ENCODE assay signal across 8 cellular contexts in the genomic region with DNA sequence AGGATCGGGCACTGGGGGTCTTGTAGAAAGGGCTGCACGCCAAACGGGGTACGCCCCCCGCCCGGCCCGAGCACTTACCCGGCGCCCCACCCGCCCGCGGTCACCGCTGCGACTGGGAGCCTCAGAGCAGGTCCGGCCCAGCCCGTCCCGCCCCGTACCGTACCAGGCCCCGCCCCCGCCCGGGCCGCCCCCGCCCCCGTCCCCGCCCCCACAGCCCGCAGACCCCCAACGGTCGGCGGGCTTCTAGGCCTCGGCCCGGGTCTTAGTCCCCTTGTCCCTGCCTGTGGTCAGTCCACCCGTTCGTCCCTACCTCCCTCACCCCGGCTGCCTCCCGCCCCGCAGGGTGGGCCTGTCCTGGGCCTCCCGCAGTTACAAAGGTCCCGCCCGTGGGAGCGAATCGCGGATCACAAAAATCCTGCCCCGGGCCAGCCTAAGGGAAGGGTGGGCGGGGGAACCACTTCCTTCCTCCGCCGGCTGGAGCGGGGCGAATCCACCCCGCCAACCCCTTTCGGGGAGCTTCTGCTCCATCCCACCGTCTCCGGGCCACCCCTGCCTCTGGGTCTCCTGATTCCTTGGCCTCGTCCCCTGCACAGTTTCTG. TPM values are rescaled to one million over a fixed set of nuclear protein-coding genes. Genes with fewer than 3 reads are reported as not detected.
DNase-seq lines count a peak whose midpoint lies in the region; ATAC-seq, FAIRE-seq and TF ChIP-seq lines count a peak whose summit lies in the region.

A gene with protein sequence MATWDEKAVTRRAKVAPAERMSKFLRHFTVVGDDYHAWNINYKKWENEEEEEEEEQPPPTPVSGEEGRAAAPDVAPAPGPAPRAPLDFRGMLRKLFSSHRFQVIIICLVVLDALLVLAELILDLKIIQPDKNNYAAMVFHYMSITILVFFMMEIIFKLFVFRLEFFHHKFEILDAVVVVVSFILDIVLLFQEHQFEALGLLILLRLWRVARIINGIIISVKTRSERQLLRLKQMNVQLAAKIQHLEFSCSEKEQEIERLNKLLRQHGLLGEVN (minus strand): TSS at position 114 of the 599 bp plus-strand sequence. CDS start 5,870 bp downstream, outside the sequence.

- H3K27ac ChIP-seq in SU-DHL-6 (ENCODE audit: low read depth, low read length), result peak within 1 kb of the TSS; percentile 50
- no peak within 1 kb of the TSS for H3K27ac ChIP-seq in brain microvascular endothelial cell
- H3K27ac ChIP-seq in kidney (ENCODE audit: low read depth in 2 of 2, low read length in 2 of 2), result no peak within 1 kb of the TSS

- H3K9ac ChIP-seq in SU-DHL-6 (ENCODE audit: low read length), result peak within 1 kb of the TSS; percentile 66
- H3K9ac ChIP-seq in kidney (ENCODE audit: low read length in 2 of 2), result peak within 1 kb of the TSS; percentile 57 to 75

- peak within 1 kb of the TSS; percentile 9 for H2AFZ ChIP-seq in SU-DHL-6 (ENCODE audit: low read depth, low read length, severe bottlenecking)

- peaks cover 6 to 7% of the 10 kb centered on the region in 2 donors for H3K4me1 ChIP-seq in kidney (ENCODE audit: control insufficient read depth in 1 of 2, insufficient read depth in 1 of 2, low read depth in 1 of 2, low read length in 2 of 2)

- H3K4me3 ChIP-seq in SU-DHL-6 (ENCODE audit: insufficient read depth, low read length, poor library complexity, severe bottlenecking) (peak within 1 kb of the TSS; percentile 68), brain microvascular endothelial cell (ENCODE audit: low read depth, low read length) (peak within 1 kb of the TSS; percentile 61), kidney (ENCODE audit: low read length in 2 of 2) (peak within 1 kb of the TSS; percentile 68)

- H3K9me2 ChIP-seq in SU-DHL-6 (replicated peaks; ENCODE audit: insufficient read depth, low read length), result no peaks in the 10 kb centered on the region

- FAIRE-seq in kidney (lab: Jason Lieb, UNC), result no peak

- TF ChIP-seq CTCF in SU-DHL-6 (IDR thresholded peaks at IDR 0.05; ENCODE audit: insufficient read depth, low read length, poor library complexity, severe bottlenecking), result no peak
- TF ChIP-seq CTCF in brain microvascular endothelial cell (IDR thresholded peaks at IDR 0.05; ENCODE audit: low read depth, low read length, missing control alignments), result no peak
- no peak for TF ChIP-seq CTCF in kidney (IDR thresholded peaks at IDR 0.05; ENCODE audit: borderline replicate concordance, extremely low read depth, insufficient read depth)

- H3K9me3 ChIP-seq in SU-DHL-6 (ENCODE audit: insufficient read depth, low read length) (no peaks in the 10 kb centered on the region), kidney (ENCODE audit: control insufficient read depth in 1 of 2, low read length in 2 of 2) (peaks cover 0 to 3% of the 10 kb centered on the region in 2 donors)

- H3K27me3 ChIP-seq in SU-DHL-6 (ENCODE audit: low read length) (no peaks in the 10 kb centered on the region), brain microvascular endothelial cell (replicated peaks) (no peaks in the 10 kb centered on the region)

- peaks cover 13% of the 10 kb centered on the region; the same call in 1 of the 2 replicates for H3K79me2 ChIP-seq in SU-DHL-6 (ENCODE audit: insufficient read depth, low read length)

- H4K20me1 ChIP-seq in SU-DHL-6 (ENCODE audit: low read depth, low read length), result no peaks in the 10 kb centered on the region

- DNase-seq in GM03348 (ENCODE audit: low spot score) (peak; percentile 78), brain microvascular endothelial cell (no peak), kidney (peak; percentile 85), KG1 (lab: John Stamatoyannopoulos, UW) (no peak), NCI-H1417 treated with DMSO at 0.1 percent for 48 hours (lab: John Stamatoyannopoulos, UW) (no peak)
- peak; percentile 36 for DNase-seq in stimulated activated CD4-positive, alpha-beta T cell treated with anti-CD3 and anti-CD28 coated beads, Interleukin-4, amount 100 ng/mL, for 1 hour

- H3K36me3 ChIP-seq in SU-DHL-6 (ENCODE audit: low read length), result no peaks in the 10 kb centered on the region
- H3K36me3 ChIP-seq in brain microvascular endothelial cell (replicated peaks), result no peaks in the 10 kb centered on the region
- no peaks in the 10 kb centered on the region for H3K36me3 ChIP-seq in kidney (ENCODE audit: control insufficient read depth in 1 of 2, insufficient read depth in 2 of 2, low read length in 2 of 2)

- in situ Hi-C loops in brain microvascular endothelial cell (cut with HindIII; ENCODE audit: low pct_ligation_motif_present, low sequenced_read_pairs), result no loop called here

- H3K4me2 ChIP-seq in SU-DHL-6 (ENCODE audit: low read depth, low read length, poor library complexity, severe bottlenecking), result peak within 1 kb of the TSS; percentile 79

- intact Hi-C loops in kidney (cut with DNase I), result no loop called here

- ATAC-seq in HG02759 (IDR thresholded peaks at IDR 0.05; ENCODE audit: unreplicated experiment), result peak; percentile 27

- H3F3A ChIP-seq in SU-DHL-6 (ENCODE audit: insufficient read depth), result peaks cover 12% of the 10 kb centered on the region

RNA-seq across cellular contexts. Expression of the gene that starts here (rescaled TPM):
- 7.1 TPM for total RNA-seq in kidney
- polyA plus RNA-seq in kidney (ENCODE audit: insufficient read depth, low read depth, low replicate concordance), result 4.7 TPM

Comparison
In these comparisons a context has a peak if more than half of its experiments do, and no peak if none do; other contexts are left out.
1. DNase-seq: peak in GM03348 (single experiment), kidney (single experiment) and stimulated activated CD4-positive, alpha-beta T cell treated with anti-CD3 and anti-CD28 coated beads, Interleukin-4, amount 100 ng/mL, for 1 hour (single experiment); none in brain microvascular endothelial cell (single experiment), KG1 (single experiment) and NCI-H1417 treated with DMSO at 0.1 percent for 48 hours (single experiment).
2. Peak in every context shown above with its lines, with median percentiles within 50 percentile points of each other: H3K4me3 ChIP-seq.